10 cellular contexts compared by ENCODE assay signal in the genomic region with DNA sequence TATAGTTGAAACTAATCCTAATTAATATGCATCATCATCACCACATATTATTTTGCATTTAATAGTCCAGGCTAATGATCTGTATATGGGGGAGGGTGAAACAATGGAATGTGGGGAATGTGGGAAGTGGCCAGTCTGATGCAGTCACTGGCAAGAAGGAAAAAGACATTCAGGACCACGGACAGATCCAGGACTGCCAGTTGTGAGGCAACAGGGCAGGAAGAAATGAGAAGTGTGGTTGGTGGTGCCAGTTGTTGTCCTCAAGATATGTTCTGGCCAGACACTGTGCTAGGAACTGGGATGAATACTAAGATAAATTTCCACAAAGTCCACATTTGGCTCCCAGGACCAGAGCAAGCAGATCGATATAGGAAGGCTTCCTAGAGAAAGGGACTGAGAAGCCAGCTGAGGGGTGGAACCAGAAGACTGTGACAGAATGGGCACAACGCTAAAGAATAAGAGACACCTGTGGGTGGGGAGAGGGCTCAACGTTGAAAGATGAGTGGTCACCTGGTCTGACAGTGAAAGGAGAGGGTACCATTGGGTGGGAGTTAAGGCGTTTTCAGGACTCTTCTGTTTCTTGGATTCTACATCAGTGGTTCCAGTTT. TPM values are rescaled to one million over a fixed set of nuclear protein-coding genes. Genes with fewer than 3 reads are reported as not detected.
DNase-seq lines count a peak whose midpoint lies in the region; ATAC-seq and TF ChIP-seq lines count a peak whose summit lies in the region.
"Had no signal": no experiment of that assay in that cellular context is flagged by ENCODE, and none has a peak within 500 bp of the region (broad histone marks: within the 10 kb centered on the region; RNA-seq: fewer than 3 reads in every experiment).

No MANE protein-coding gene starts in this region.

- ATAC-seq in HG03354 (IDR thresholded peaks at IDR 0.05; ENCODE audit: poor library complexity, severe bottlenecking, unreplicated experiment) (no peak), HG02852 (IDR thresholded peaks at IDR 0.05; ENCODE audit: unreplicated experiment) (no peak), GM21360 (IDR thresholded peaks at IDR 0.05; ENCODE audit: unreplicated experiment) (no peak)
- ATAC-seq: stimulated activated memory B cell treated with anti-CD40 and anti-IgM and Interleukin-4, amounts not matched to agents 10 μg/mL and 1 μg/mL and 100 μg/mL, for 72 hours had no signal

- H3K4me3 ChIP-seq in Jurkat, Clone E6-1 (ENCODE audit: low read length): no peak overlapping the region

- no peak for TF ChIP-seq CTCF in GM20000 (IDR thresholded peaks at IDR 0.05; ENCODE audit: extremely low read depth, missing control alignments)

- DNase-seq in Caki2 (ENCODE audit: low read depth) (peak; percentile 55), kidney tubule cell (ENCODE audit: low spot score) (peak; percentile 72), GM20000 (ENCODE audit: low spot score) (no peak)
- DNase-seq in Jurkat, Clone E6-1 (ENCODE audit: low read depth, low spot score): peak; percentile 35
- DNase-seq in activated CD8-positive, alpha-beta memory T cell treated with anti-CD3 and anti-CD28 coated beads, Interleukin-2, amount 50 U/mL, for 48 hours: peak; percentile 46
- DNase-seq: NCI-H2029 treated with DMSO at 0.1 percent for 48 hours had no signal

- in situ Hi-C loops in Caki2 (cut with HindIII; ENCODE audit: low pct_unique_long_range_greater_than_20kb, low sequenced_read_pairs): no loop called here

RNA-seq across cellular contexts. Expression of a gene that starts 6.8 kb away (rescaled TPM):
- total RNA-seq in Caki2 (2014; rRNA removed; shearing (Covaris generic); ENCODE audit: low replicate concordance): not detected in 2 replicates
- not detected for polyA plus RNA-seq in Jurkat, Clone E6-1 (2012; ENCODE audit: insufficient read depth, insufficient read length)
